8 cellular contexts compared by ENCODE assay signal in genomic region chr12:108854055-108854452, GRCh38. TPM values are rescaled to one million over a fixed set of nuclear protein-coding genes. Genes with fewer than 3 reads are reported as not detected.
DNase-seq lines count a peak whose midpoint lies in the region; ATAC-seq, FAIRE-seq and TF ChIP-seq lines count a peak whose summit lies in the region.

No MANE protein-coding gene starts in this region.

- peak; percentile 4 to 44 for ATAC-seq in lower lobe of right lung
- no peak for ATAC-seq in HG02852 (IDR thresholded peaks at IDR 0.05; ENCODE audit: unreplicated experiment)
- no peak for ATAC-seq in GM18867 (IDR thresholded peaks at IDR 0.05; ENCODE audit: unreplicated experiment)
- ATAC-seq in GM19351 (IDR thresholded peaks at IDR 0.05; ENCODE audit: unreplicated experiment), result no peak
- no peak for ATAC-seq in HG03571 (IDR thresholded peaks at IDR 0.05; ENCODE audit: unreplicated experiment)

- H3K36me3 ChIP-seq in cardiac muscle cell (peaks cover 12% of the 10 kb centered on the region), astrocyte (ENCODE audit: insufficient read depth, low read length) (peaks cover 14% of the 10 kb centered on the region), lower lobe of right lung (peaks cover 17% of the 10 kb centered on the region)

- peaks cover 12% of the 10 kb centered on the region for H3K36me3 Mint-ChIP-seq in astrocyte (ENCODE audit: low read depth, unreplicated experiment)

- H3K4me2 ChIP-seq in astrocyte (ENCODE audit: low read length), result peak overlapping the region; percentile 100

- peaks cover 52% of the 10 kb centered on the region for H3K4me1 Mint-ChIP-seq in astrocyte (ENCODE audit: low read depth, unreplicated experiment)

- peak overlapping the region; percentile 100 for H3K9ac ChIP-seq in astrocyte (ENCODE audit: low read length)

- H3K9me3 ChIP-seq in cardiac muscle cell (ENCODE audit: low read depth), result no peaks in the 10 kb centered on the region
- H3K9me3 ChIP-seq in astrocyte (ENCODE audit: insufficient read depth, low read depth, low read length), result peaks cover 2% of the 10 kb centered on the region
- no peaks in the 10 kb centered on the region for H3K9me3 ChIP-seq in lower lobe of right lung

- H3K27me3 Mint-ChIP-seq in astrocyte (ENCODE audit: low read depth, unreplicated experiment), result no peaks in the 10 kb centered on the region

- intact Hi-C loops in cardiac septum (cut with DNase I), result loop anchor here (5.0 to 10.0 kb wide), 2 partner anchors 122 to 159 kb away; partner anchors contain the start of gene CORO1C
- intact Hi-C loops in lower lobe of right lung (cut with DNase I), result no loop called here

- no peak for FAIRE-seq in astrocyte (lab: Jason Lieb, UNC)

- H3K27ac ChIP-seq in cardiac muscle cell, result peak overlapping the region; percentile 72
- peak overlapping the region; percentile 100 for H3K27ac ChIP-seq in astrocyte (ENCODE audit: low read depth, low read length)
- H3K27ac ChIP-seq in lower lobe of right lung, result peak overlapping the region; percentile 79

- peaks cover 24% of the 10 kb centered on the region for H3K4me1 ChIP-seq in cardiac muscle cell (ENCODE audit: low read depth)
- H3K4me1 ChIP-seq in astrocyte (ENCODE audit: insufficient read depth, low read length), result peaks cover 56% of the 10 kb centered on the region
- H3K4me1 ChIP-seq in lower lobe of right lung, result peaks cover 81% of the 10 kb centered on the region

- H3K79me2 ChIP-seq in astrocyte (ENCODE audit: insufficient read depth, low read length), result peaks cover 73% of the 10 kb centered on the region

- peak overlapping the region; percentile 74 for H3K4me3 Mint-ChIP-seq in astrocyte (ENCODE audit: unreplicated experiment)

- TF ChIP-seq CTCF in cardiac muscle cell (IDR thresholded peaks at IDR 0.05; ENCODE audit: low read depth, low read length) (peak; percentile 50), astrocyte (IDR thresholded peaks at IDR 0.05; ENCODE audit: insufficient read depth, low read depth, low read length) (peak; percentile 44), lower lobe of right lung (IDR thresholded peaks at IDR 0.05) (peak; percentile 46)

- DNase-seq in cardiac muscle cell (ENCODE audit: low read depth in 1 of 2, low spot score in 1 of 2), result peak in 1 of 2 donors; percentile 92
- no peak for DNase-seq in cardiac septum (ENCODE audit: low spot score)
- peak; percentile 93 for DNase-seq in astrocyte (ENCODE audit: low read depth)
- DNase-seq in lower lobe of right lung, result no peak

- no peak overlapping the region for H2AFZ ChIP-seq in astrocyte (ENCODE audit: low read depth, low read length)

- H4K20me1 ChIP-seq in astrocyte (ENCODE audit: insufficient read depth, low read length), result no peaks in the 10 kb centered on the region

- H3K27me3 ChIP-seq in cardiac muscle cell (no peaks in the 10 kb centered on the region), astrocyte (ENCODE audit: insufficient read depth, low read length) (no peaks in the 10 kb centered on the region), lower lobe of right lung (ENCODE audit: low read depth) (no peaks in the 10 kb centered on the region)

- H3K4me3 ChIP-seq in cardiac muscle cell (no peak overlapping the region), astrocyte (ENCODE audit: insufficient read depth, low read depth, low read length) (peak overlapping the region; percentile 10), lower lobe of right lung (no peak overlapping the region)

- H3K27ac Mint-ChIP-seq in astrocyte (ENCODE audit: unreplicated experiment), result peak overlapping the region; percentile 99

- peaks cover 3% of the 10 kb centered on the region for H3K9me3 Mint-ChIP-seq in astrocyte (ENCODE audit: unreplicated experiment)

RNA-seq across cellular contexts. Expression of gene SSH1, which starts 3.3 kb away (rescaled TPM):
- 15.9 and 26.1 TPM in 2 replicates for total RNA-seq in cardiac muscle cell
- polyA plus RNA-seq in cardiac muscle cell, result 17.7 and 19.1 TPM in 2 replicates
- 50.6 TPM for total RNA-seq in cardiac septum
- 64.6 and 75.9 TPM in 2 replicates for total RNA-seq in astrocyte
- 45.6 TPM for total RNA-seq in lower lobe of right lung

RNA-seq across cellular contexts. Expression of gene DAO, which starts 25.8 kb away (rescaled TPM):
- total RNA-seq in cardiac muscle cell (not detected in 2 replicates), cardiac septum (not detected), astrocyte (not detected in 2 replicates), lower lobe of right lung (not detected)
- 0.72 TPM in 1 of 2 replicates, not detected in the other for polyA plus RNA-seq in cardiac muscle cell

Comparison
In these comparisons a context has a peak if more than half of its experiments do, and no peak if none do; other contexts are left out.
1. ATAC-seq: peak in lower lobe of right lung (2 of 2); none in HG02852 (single experiment), GM18867 (single experiment), GM19351 (single experiment) and HG03571 (single experiment).
2. Peak in every context shown above with its lines, with median percentiles within 50 percentile points of each other: H3K27ac ChIP-seq and CTCF ChIP-seq.